ENCODE assay signal across 17 cellular contexts in genomic region chr5:14209222-14209822, GRCh38.
DNase-seq lines count a peak whose midpoint lies in the region; ATAC-seq and TF ChIP-seq lines count a peak whose summit lies in the region.
"Had no signal": no experiment of that assay in that cellular context is flagged by ENCODE, and none has a peak within 500 bp of the region (broad histone marks: within the 10 kb centered on the region; RNA-seq: fewer than 3 reads in every experiment).

No MANE protein-coding gene starts in this region.

- DNase-seq in RWPE1 (ENCODE audit: low spot score) (no peak), foreskin keratinocyte (no peak), trophoblast cell (no peak), NCI-H82 (lab: John Stamatoyannopoulos, UW) (no peak), T-helper 2 cell (no peak), NCI-H526 treated with DMSO at 0.1 percent for 48 hours (lab: John Stamatoyannopoulos, UW) (no peak)
- DNase-seq: activated CD4-positive, alpha-beta T cell treated with anti-CD3 and anti-CD28 coated beads, Interleukin-2, amount 50 U/mL, for 4 hours; activated T-cell treated with anti-CD3 and anti-CD28 coated beads, Interleukin-2, amount 50 U/mL, for 48 hours; central memory CD4-positive, alpha-beta T cell; DMS 273 treated with DMSO at 0.1 percent for 48 hours; gastrocnemius medialis; Karpas-422; NCI-H1417 treated with DMSO at 0.1 percent for 48 hours; spleen; stimulated activated naive CD8-positive, alpha-beta T cell treated with anti-CD3 and anti-CD28 coated beads, Interleukin-15, amount 100 ng/mL, for 72 hours had no signal

- H3K14ac ChIP-seq in trophoblast cell (ENCODE audit: low read length), result no peak overlapping the region

- no peak overlapping the region for H4K91ac ChIP-seq in trophoblast cell (ENCODE audit: low read depth, low read length)

- H3K36me3 ChIP-seq in DOHH2 (ENCODE audit: control insufficient read depth, low read length) (no peaks in the 10 kb centered on the region), trophoblast cell (ENCODE audit: control insufficient read depth in 1 of 2, insufficient read depth in 2 of 2, low read length in 2 of 2) (no peaks in the 10 kb centered on the region)
- H3K36me3 ChIP-seq: gastrocnemius medialis, spleen had no signal

- H3K9ac ChIP-seq in trophoblast cell (ENCODE audit: low read length), result no peak overlapping the region

- H2AK5ac ChIP-seq in trophoblast cell (ENCODE audit: low read length), result no peak overlapping the region

- H3F3A ChIP-seq in DOHH2 (ENCODE audit: control insufficient read depth, insufficient read depth), result peaks cover 5% of the 10 kb centered on the region

- no peaks in the 10 kb centered on the region for H3K9me2 ChIP-seq in DOHH2 (replicated peaks; ENCODE audit: control insufficient read depth, low read length)

- H3K4me1 ChIP-seq in DOHH2 (ENCODE audit: control insufficient read depth, low read length), result peaks cover 89% of the 10 kb centered on the region
- peaks cover 63% of the 10 kb centered on the region for H3K4me1 ChIP-seq in foreskin keratinocyte
- peaks cover 5 to 18% of the 10 kb centered on the region in 2 experiments for H3K4me1 ChIP-seq in trophoblast cell (ENCODE audit: control insufficient read depth in 1 of 2, insufficient read depth in 2 of 2, low read length in 2 of 2)

- H3K27me3 ChIP-seq in DOHH2 (ENCODE audit: control insufficient read depth, low read length) (no peaks in the 10 kb centered on the region), foreskin keratinocyte (no peaks in the 10 kb centered on the region), trophoblast cell (ENCODE audit: insufficient read depth, low read length) (no peaks in the 10 kb centered on the region)
- H3K27me3 ChIP-seq: gastrocnemius medialis, spleen had no signal

- H2BK5ac ChIP-seq in trophoblast cell (ENCODE audit: low read depth, low read length, poor library complexity), result no peak overlapping the region

- H3K4me2 ChIP-seq in DOHH2 (ENCODE audit: low read length) (peak overlapping the region; percentile 55), trophoblast cell (ENCODE audit: low read length) (no peak overlapping the region)

- no peak overlapping the region for H2AFZ ChIP-seq in trophoblast cell (ENCODE audit: insufficient read depth, low read length, poor library complexity)

- POLR2A ChIA-PET in RWPE1 (lab: Yijun Ruan, JAX; ENCODE audit: low non-redundant PET), result interaction anchor here (0.7 kb wide), 1 partner anchor 16 kb away, joined by 3 read pairs; no protein-coding TSS in a partner anchor

- TF ChIP-seq POLR2A in GM18505 (IDR thresholded peaks at IDR 0.05; ENCODE audit: borderline replicate concordance, extremely low read depth, insufficient read depth, insufficient read length), result no peak

- H3K18ac ChIP-seq in trophoblast cell (ENCODE audit: low read length), result no peak overlapping the region

- TF ChIP-seq CTCF in DOHH2 (IDR thresholded peaks at IDR 0.05; ENCODE audit: low read depth, low read length, poor library complexity, severe bottlenecking) (no peak), RWPE1 (conservative IDR thresholded peaks at IDR 0.05; ENCODE audit: low read depth) (no peak), foreskin keratinocyte (conservative IDR thresholded peaks at IDR 0.05) (no peak)

- H3K23ac ChIP-seq in trophoblast cell (ENCODE audit: low read length), result no peak overlapping the region

- no peak overlapping the region for H2BK120ac ChIP-seq in trophoblast cell (ENCODE audit: insufficient read depth, low read length, poor library complexity)

- no peak overlapping the region for H2BK12ac ChIP-seq in trophoblast cell (ENCODE audit: low read length)

- H3K9me3 ChIP-seq in DOHH2 (ENCODE audit: control insufficient read depth, insufficient read depth, low read length) (no peaks in the 10 kb centered on the region), trophoblast cell (ENCODE audit: insufficient read depth, low read depth, low read length) (peaks cover 1% of the 10 kb centered on the region)
- H3K9me3 ChIP-seq: gastrocnemius medialis, spleen had no signal

- H4K12ac ChIP-seq in trophoblast cell (ENCODE audit: low read depth, low read length), result no peak overlapping the region

- no peak overlapping the region for H3K27ac ChIP-seq in DOHH2 (ENCODE audit: low read depth, low read length)
- peak overlapping the region; percentile 45 for H3K27ac ChIP-seq in RWPE1
- peak overlapping the region; percentile 87 for H3K27ac ChIP-seq in foreskin keratinocyte
- no peak overlapping the region for H3K27ac ChIP-seq in trophoblast cell (ENCODE audit: low read depth, low read length)
- H3K27ac ChIP-seq: gastrocnemius medialis had no signal

- no CpG with 5 or more reads among the region's 9 CpGs for WGBS in trophoblast cell (ENCODE audit: extremely low coverage, insufficient coverage, insufficient read length)

- ATAC-seq in foreskin keratinocyte (no peak), GM18505 (IDR thresholded peaks at IDR 0.05; ENCODE audit: unreplicated experiment) (no peak)
- ATAC-seq: gastrocnemius medialis had no signal

- peak overlapping the region; percentile 53 for H3K4ac ChIP-seq in trophoblast cell (ENCODE audit: low read depth, low read length)

- H3K4me3 ChIP-seq in DOHH2 (ENCODE audit: low read length), result peak overlapping the region; percentile 28; the same call in 1 of the 2 replicates
- no peak overlapping the region for H3K4me3 ChIP-seq in trophoblast cell (ENCODE audit: low read depth, low read length)
- H3K4me3 ChIP-seq: gastrocnemius medialis had no signal

- H4K20me1 ChIP-seq in DOHH2 (ENCODE audit: control insufficient read depth, insufficient read depth, low read depth, low read length), result 0 out of 2 replicates have a peak, but pooled peaks cover 7% of the 10 kb centered on the region

- CTCF ChIA-PET in RWPE1 (lab: Yijun Ruan, JAX), result no interaction called here

- H3K79me1 ChIP-seq in trophoblast cell (ENCODE audit: low read length), result peaks cover 2% of the 10 kb centered on the region

- H3K79me2 ChIP-seq in DOHH2 (ENCODE audit: control insufficient read depth, low read length), result peaks cover 90% of the 10 kb centered on the region
- peaks cover 32% of the 10 kb centered on the region for H3K79me2 ChIP-seq in trophoblast cell (ENCODE audit: control insufficient read depth, insufficient read depth, low read length, poor library complexity)

- H4K8ac ChIP-seq in trophoblast cell (ENCODE audit: low read depth, low read length), result no peak overlapping the region

Comparison
In these comparisons a context has a peak if more than half of its experiments do, and no peak if none do; other contexts are left out.
1. H3K27ac ChIP-seq: peak in RWPE1 (single experiment) and foreskin keratinocyte (single experiment); none in DOHH2 (single experiment) and trophoblast cell (single experiment).